15 cellular contexts compared by ENCODE assay signal in genomic region chr20:62354031-62354808, GRCh38. TPM values are rescaled to one million over a fixed set of nuclear protein-coding genes. Genes with fewer than 3 reads are reported as not detected.
A peak's percentile ranks its signal among the peaks of the same experiment; 100 is the strongest.
DNase-seq lines count a peak whose midpoint lies in the region; ATAC-seq and TF ChIP-seq lines count a peak whose summit lies in the region.
"Had no signal": no experiment of that assay in that cellular context is flagged by ENCODE, and none has a peak within 500 bp of the region (broad histone marks: within the 10 kb centered on the region; RNA-seq: fewer than 3 reads in every experiment).

No MANE protein-coding gene starts in this region.

- peaks cover 7% of the 10 kb centered on the region for H3K4me1 Mint-ChIP-seq in endodermal cell
- H3K4me1 Mint-ChIP-seq: T-helper 17 cell had no signal

- 74% methylated on average over 14 of the region's 14 CpGs for WGBS in HUES64
- WGBS in endodermal cell (ENCODE audit: insufficient coverage in 1 of 2, insufficient read length in 1 of 2), 2 experiments: 79 to 87% methylated on average over 9 to 14 of the region's 14 CpGs
- 81 to 84% methylated on average over 14 of the region's 14 CpGs for WGBS in lung, 2 donors
- WGBS in upper lobe of left lung, 2 donors: 80 to 82% methylated on average over 9 to 14 of the region's 14 CpGs

- no peaks in the 10 kb centered on the region for H3K27me3 ChIP-seq in HUES64 (ENCODE audit: insufficient read depth, low read length)
- H3K27me3 ChIP-seq in endodermal cell (ENCODE audit: control insufficient read depth, insufficient read depth, low read length, poor library complexity, severe bottlenecking): no peaks in the 10 kb centered on the region
- no peaks in the 10 kb centered on the region for H3K27me3 ChIP-seq in lung (ENCODE audit: control insufficient read depth, insufficient read depth)
- H3K27me3 ChIP-seq in upper lobe of left lung: no peaks in the 10 kb centered on the region
- H3K27me3 ChIP-seq: Peyer's patch had no signal

- peak overlapping the region; percentile 65 for H3K27ac ChIP-seq in HUES64 (ENCODE audit: low read depth, low read length)
- no peak overlapping the region for H3K27ac ChIP-seq in endodermal cell (ENCODE audit: low read depth, low read length)
- H3K27ac ChIP-seq in lung (ENCODE audit: low read depth in 1 of 2, low read length in 1 of 2): peak overlapping the region; percentile 87 to 91
- peak overlapping the region; percentile 91 to 98 (median 94) for H3K27ac ChIP-seq in upper lobe of left lung

- TF ChIP-seq EP300 in upper lobe of left lung (IDR thresholded peaks at IDR 0.05): no peak

- no peak for TF ChIP-seq POLR2A in upper lobe of left lung (IDR thresholded peaks at IDR 0.05)

- ATAC-seq in lung (ENCODE audit: insufficient read depth, low FRiP score) (no peak), upper lobe of left lung (ENCODE audit: low FRiP score in 2 of 2) (no peak), GM19452 (IDR thresholded peaks at IDR 0.05; ENCODE audit: unreplicated experiment) (no peak)
- ATAC-seq: activated naive CD8-positive, alpha-beta T cell treated with anti-CD3 and anti-CD28 coated beads, Interleukin-2, amount 50 U/mL, for 24 hours; activated T-cell treated with anti-CD3 and anti-CD28 coated beads, Interleukin-2, amount 50 U/mL, for 4 hours; esophagus mucosa; T-helper 17 cell had no signal

- H3K36me3 ChIP-seq in HUES64 (ENCODE audit: insufficient read depth, low read length): peaks cover 44% of the 10 kb centered on the region
- peaks cover 44% of the 10 kb centered on the region for H3K36me3 ChIP-seq in endodermal cell (ENCODE audit: control insufficient read depth, insufficient read depth, low read length)
- peaks cover 5 to 41% of the 10 kb centered on the region in 2 donors for H3K36me3 ChIP-seq in lung (ENCODE audit: control insufficient read depth in 2 of 2, insufficient read depth in 2 of 2, low read length in 2 of 2)
- peaks cover 4 to 56% (median 25%) of the 10 kb centered on the region in 4 donors for H3K36me3 ChIP-seq in upper lobe of left lung

- H3K4me3 ChIP-seq in HUES64 (ENCODE audit: low read length) (no peak overlapping the region), endodermal cell (ENCODE audit: low read length) (no peak overlapping the region), lung (no peak overlapping the region), upper lobe of left lung (no peak overlapping the region)

- no peak overlapping the region for H3K27ac Mint-ChIP-seq in endodermal cell
- H3K27ac Mint-ChIP-seq: activated naive CD8-positive, alpha-beta T cell treated with anti-CD3 and anti-CD28 coated beads, Interleukin-2, amount 50 U/mL, for 24 hours; T-helper 17 cell had no signal

- H3K9ac ChIP-seq in HUES64 (ENCODE audit: low read depth, low read length) (peak overlapping the region; percentile 20; the same call in 1 of the 2 replicates), endodermal cell (ENCODE audit: extremely low read depth, low read length, poor library complexity, severe bottlenecking) (no peak overlapping the region)

- TF ChIP-seq CTCF in endodermal cell (conservative IDR thresholded peaks at IDR 0.05): no peak
- no peak for TF ChIP-seq CTCF in lung (IDR thresholded peaks at IDR 0.05; ENCODE audit: control extremely low read depth, extremely low read depth)
- no peak for TF ChIP-seq CTCF in upper lobe of left lung (IDR thresholded peaks at IDR 0.05)

- peak; percentile 53 for DNase-seq in endodermal cell
- DNase-seq in lung (ENCODE audit: low spot score): no peak
- peak in 1 of 2 donors; percentile 67 for DNase-seq in upper lobe of left lung
- DNase-seq in stimulated activated CD4-positive, alpha-beta T cell treated with anti-CD3 and anti-CD28 coated beads, Interleukin-4, amount 100 ng/mL, for 24 hours: no peak
- no peak for DNase-seq in DMS79 (lab: John Stamatoyannopoulos, UW)
- DNase-seq: activated CD4-positive, alpha-beta T cell treated with anti-CD3 and anti-CD28 coated beads for 4 hours; activated naive CD8-positive, alpha-beta T cell treated with anti-CD3 and anti-CD28 coated beads, Interleukin-2, amount 50 U/mL, for 24 hours; activated T-cell treated with anti-CD3 and anti-CD28 coated beads, Interleukin-2, amount 50 U/mL, for 4 hours; NCI-H1048; Peyer's patch; stimulated activated CD4-positive, alpha-beta T cell treated with anti-CD3 and anti-CD28 coated beads, Interleukin-15, amount 100 ng/mL, for 24 hours; T-helper 17 cell had no signal

- peaks cover 6% of the 10 kb centered on the region for H3K9me3 Mint-ChIP-seq in endodermal cell
- H3K9me3 Mint-ChIP-seq: activated T-cell treated with anti-CD3 and anti-CD28 coated beads, Interleukin-2, amount 50 U/mL, for 4 hours had no signal

- H3K27me3 Mint-ChIP-seq in endodermal cell (ENCODE audit: insufficient read depth): no peaks in the 10 kb centered on the region
- H3K27me3 Mint-ChIP-seq: T-helper 17 cell had no signal

- H3K4me1 ChIP-seq in HUES64 (ENCODE audit: insufficient read depth, low read length) (peaks cover 27% of the 10 kb centered on the region), endodermal cell (ENCODE audit: control insufficient read depth, insufficient read depth, low read length) (peaks cover 14% of the 10 kb centered on the region), lung (ENCODE audit: control insufficient read depth in 2 of 2, insufficient read depth in 2 of 2, low read length in 2 of 2) (peaks cover 20 to 40% of the 10 kb centered on the region in 2 donors), upper lobe of left lung (peaks cover 50 to 74% (median 68%) of the 10 kb centered on the region in 4 donors)

- H3K36me3 Mint-ChIP-seq in endodermal cell (ENCODE audit: low read depth): peaks cover 24% of the 10 kb centered on the region

- no peak overlapping the region for H3K4me3 Mint-ChIP-seq in endodermal cell
- H3K4me3 Mint-ChIP-seq: activated naive CD8-positive, alpha-beta T cell treated with anti-CD3 and anti-CD28 coated beads, Interleukin-2, amount 50 U/mL, for 24 hours; activated T-cell treated with anti-CD3 and anti-CD28 coated beads, Interleukin-2, amount 50 U/mL, for 4 hours; T-helper 17 cell had no signal

- H3K9me3 ChIP-seq in HUES64 (ENCODE audit: insufficient read depth, low read depth, low read length) (no peaks in the 10 kb centered on the region), endodermal cell (ENCODE audit: control insufficient read depth, low read length) (peaks cover 4% of the 10 kb centered on the region), lung (ENCODE audit: control insufficient read depth in 2 of 2, insufficient read depth in 1 of 2, low read length in 1 of 2) (no peaks in the 10 kb centered on the region), upper lobe of left lung (no peaks in the 10 kb centered on the region)
- H3K9me3 ChIP-seq: Peyer's patch had no signal

RNA-seq across cellular contexts. Expression of gene LAMA5, which starts 12.9 kb away (rescaled TPM):
- 53.2 TPM for polyA plus RNA-seq in HUES64 (2013, experiment 1 of 2)
- 64.5 TPM for polyA plus RNA-seq in HUES64 (2013, experiment 2 of 2)
- total RNA-seq in endodermal cell (100 to 1,000 TPM; 315 to 369 TPM), lung (100 to 1,000 TPM; 209 to 315 TPM), upper lobe of left lung (1,000 to 10,000 TPM in 1 of 6 donors, 100 to 1,000 TPM in 5; 176 to 1,019 (median 307) TPM)
- polyA plus RNA-seq in endodermal cell (2013, experiment 1 of 2): 95.9 TPM
- 89.1 TPM for polyA plus RNA-seq in endodermal cell (2013, experiment 2 of 2)
- 100 to 1,000 TPM; 116 to 279 TPM for polyA plus RNA-seq in lung

RNA-seq across cellular contexts. Expression of gene RPS21, which starts 32.7 kb away (rescaled TPM):
- 1,380 TPM for polyA plus RNA-seq in HUES64 (2013, experiment 1 of 2)
- 1,333 TPM for polyA plus RNA-seq in HUES64 (2013, experiment 2 of 2)
- 1,000 to 10,000 TPM; 1,288 to 1,382 TPM for total RNA-seq in endodermal cell
- 1,213 TPM for polyA plus RNA-seq in endodermal cell (2013, experiment 1 of 2)
- polyA plus RNA-seq in endodermal cell (2013, experiment 2 of 2): 1,212 TPM
- 1,000 to 10,000 TPM in 1 of 2 donors, 100 to 1,000 TPM in 1; 222 to 1,251 TPM for total RNA-seq in lung
- 1,000 to 10,000 TPM; 4,051 to 4,827 TPM for polyA plus RNA-seq in lung
- total RNA-seq in upper lobe of left lung: 1,000 to 10,000 TPM in 3 of 6 donors, 100 to 1,000 TPM in 2, 10 to 100 TPM in 1; 94.6 to 1,381 (median 998) TPM

RNA-seq across cellular contexts. Expression of gene ADRM1, which starts 51.4 kb away (rescaled TPM):
- polyA plus RNA-seq in HUES64 (2013, experiment 1 of 2): 130 TPM
- polyA plus RNA-seq in HUES64 (2013, experiment 2 of 2): 111 TPM
- total RNA-seq in endodermal cell (100 to 1,000 TPM; 105 to 106 TPM), lung (100 to 1,000 TPM in 1 of 2 donors, 10 to 100 TPM in 1; 43.1 to 104 TPM), upper lobe of left lung (100 to 1,000 TPM in 2 of 6 donors, 10 to 100 TPM in 4; 57.6 to 158 (median 91.6) TPM)
- polyA plus RNA-seq in endodermal cell (2013, experiment 1 of 2): 77.9 TPM
- 81.6 TPM for polyA plus RNA-seq in endodermal cell (2013, experiment 2 of 2)
- polyA plus RNA-seq in lung: 100 to 1,000 TPM; 108 to 140 TPM

RNA-seq across cellular contexts. Expression of gene CABLES2, which starts 52.9 kb away (rescaled TPM):
- polyA plus RNA-seq in HUES64 (2013, experiment 1 of 2): 8.8 TPM
- 9.9 TPM for polyA plus RNA-seq in HUES64 (2013, experiment 2 of 2)
- total RNA-seq in endodermal cell (10 to 100 TPM; 10.4 to 15.6 TPM), lung (1 to 10 TPM; 3.5 to 4.4 TPM), upper lobe of left lung (1 to 10 TPM; 2.2 to 5.2 (median 4.0) TPM)
- 13.5 TPM for polyA plus RNA-seq in endodermal cell (2013, experiment 1 of 2)
- polyA plus RNA-seq in endodermal cell (2013, experiment 2 of 2): 13.0 TPM
- polyA plus RNA-seq in lung: 1 to 10 TPM; 1.9 to 3.7 TPM
